Comparison of ENCODE assay signal across 8 cellular contexts in genomic region chr9:71446499-71447411, GRCh38.
DNase-seq lines count a peak whose midpoint lies in the region; ATAC-seq, FAIRE-seq and TF ChIP-seq lines count a peak whose summit lies in the region.

No MANE protein-coding gene starts in this region.

- no peak for FAIRE-seq in H54 (lab: Jason Lieb, UNC)

- H3K27me3 ChIP-seq in adrenal gland = peaks cover 33% of the 10 kb centered on the region
- H3K27me3 ChIP-seq in prostate gland (replicated peaks; ENCODE audit: insufficient read depth) = no peaks in the 10 kb centered on the region

- whole genome bisulfite sequencing in adrenal gland, 4 donors = 1 to 6% (median 2%) methylated on average over 19 to 71 of the region's 71 CpGs
- 2% methylated on average over 66 of the region's 71 CpGs for WGBS in prostate gland

- no peak for TF ChIP-seq CTCF in AG10803 (conservative IDR thresholded peaks at IDR 0.05; ENCODE audit: low read length)
- no peak for TF ChIP-seq CTCF in adrenal gland (IDR thresholded peaks at IDR 0.05)
- no peak for TF ChIP-seq CTCF in prostate gland (IDR thresholded peaks at IDR 0.05)

- H3K9me3 ChIP-seq in adrenal gland (replicated peaks in 1 of 3) = no peaks in the 10 kb centered on the region
- H3K9me3 ChIP-seq in prostate gland = no peaks in the 10 kb centered on the region

- H3K36me3 ChIP-seq in adrenal gland (replicated peaks in 1 of 2) (no peaks in the 10 kb centered on the region), prostate gland (no peaks in the 10 kb centered on the region)

- no peak overlapping the region for H3K27ac ChIP-seq in adrenal gland
- no peak overlapping the region for H3K27ac ChIP-seq in prostate gland

- DNase-seq in AG10803 (ENCODE audit: low read depth) (peak; percentile 38), NCI-H2227 treated with DMSO at 0.1 percent for 48 hours (lab: John Stamatoyannopoulos, UW) (peak; percentile 56), adrenal gland (peak in 6 of 7 donors; percentile 16 to 49 (median 38)), left cardiac atrium (peak; percentile 38), prostate gland (ENCODE audit: low spot score) (peak; percentile 4), H54 (ENCODE audit: insufficient read length, low spot score) (no peak)

- peak overlapping the region; percentile 56 for H3K4me3 ChIP-seq in AG10803 (ENCODE audit: low read length)
- H3K4me3 ChIP-seq in adrenal gland = peak overlapping the region in 2 of 4 donors; percentile 6 to 44
- H3K4me3 ChIP-seq in prostate gland = peak overlapping the region; percentile 21 to 23

- H3K4me1 ChIP-seq in adrenal gland (replicated peaks in 1 of 2) (peaks cover 4 to 6% of the 10 kb centered on the region in 2 donors), prostate gland (replicated peaks) (no peaks in the 10 kb centered on the region)

- TF ChIP-seq POLR2A in GM18505 (IDR thresholded peaks at IDR 0.05; ENCODE audit: borderline replicate concordance, extremely low read depth, insufficient read depth, insufficient read length) (no peak), adrenal gland (IDR thresholded peaks at IDR 0.05) (no peak), prostate gland (IDR thresholded peaks at IDR 0.05) (no peak), H54 (IDR thresholded peaks at IDR 0.05; ENCODE audit: low read depth, low read length) (no peak)

- intact Hi-C loops in adrenal gland (cut with DNase I) (no loop called here), left cardiac atrium (cut with DNase I) (no loop called here), prostate gland (cut with DNase I) (no loop called here)

- ATAC-seq in GM18505 (IDR thresholded peaks at IDR 0.05; ENCODE audit: unreplicated experiment) (peak; percentile 73), HG02943 (IDR thresholded peaks at IDR 0.05; ENCODE audit: low read depth, unreplicated experiment) (peak; percentile 77), left cardiac atrium (peak; percentile 71 to 78)
